Comparison of ENCODE assay signal across 20 cellular contexts in the genomic region with DNA sequence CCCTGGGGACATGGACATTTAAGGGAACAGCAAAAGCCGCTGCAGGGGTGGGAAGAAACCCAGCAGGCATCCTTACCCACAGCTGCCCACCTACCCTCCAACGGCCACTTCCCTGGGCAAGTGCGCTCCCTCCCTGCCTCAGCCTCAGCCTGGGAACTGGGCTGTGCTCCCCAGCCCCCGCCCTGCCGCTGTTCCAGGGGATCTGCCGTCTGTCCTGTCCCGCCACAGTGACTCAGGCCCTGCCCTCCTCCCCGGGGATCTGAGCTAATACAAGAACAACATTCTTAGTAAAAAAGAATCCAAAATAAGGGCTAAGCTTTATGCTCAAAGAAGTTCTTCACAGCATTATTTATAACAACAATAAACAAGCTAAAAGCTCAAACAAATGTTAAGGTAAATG. TPM values are rescaled to one million over a fixed set of nuclear protein-coding genes. Genes with fewer than 3 reads are reported as not detected.
DNase-seq lines count a peak whose midpoint lies in the region; ATAC-seq and TF ChIP-seq lines count a peak whose summit lies in the region.
"Had no signal": no experiment of that assay in that cellular context is flagged by ENCODE, and none has a peak within 500 bp of the region (broad histone marks: within the 10 kb centered on the region; RNA-seq: fewer than 3 reads in every experiment).

No MANE protein-coding gene starts in this region.

- intact Hi-C loops in dendritic cell treated with granulocyte-macrophage colony-stimulating factor and Interleukin-4, amounts not matched to agents 40 ng/mL and 50 ng/mL, for 4 days (cut with micrococcal nuclease), result no loop called here

- H3K4me3 Mint-ChIP-seq in dendritic cell treated with granulocyte-macrophage colony-stimulating factor and Interleukin-4, amounts not matched to agents 40 ng/mL and 50 ng/mL, for 4 days, result no peak overlapping the region
- H3K4me3 Mint-ChIP-seq: CD4-positive, alpha-beta memory T cell had no signal

- H3K27me3 Mint-ChIP-seq in dendritic cell treated with granulocyte-macrophage colony-stimulating factor and Interleukin-4, amounts not matched to agents 40 ng/mL and 50 ng/mL, for 4 days, result peaks cover 26% of the 10 kb centered on the region

- ATAC-seq in HG02610 (IDR thresholded peaks at IDR 0.05; ENCODE audit: unreplicated experiment), result no peak
- ATAC-seq in GM18867 (IDR thresholded peaks at IDR 0.05; ENCODE audit: unreplicated experiment), result no peak
- ATAC-seq in GM21576 (IDR thresholded peaks at IDR 0.05; ENCODE audit: unreplicated experiment), result no peak
- ATAC-seq: upper lobe of right lung had no signal

- peak overlapping the region; percentile 38 for H3K27ac Mint-ChIP-seq in dendritic cell treated with granulocyte-macrophage colony-stimulating factor and Interleukin-4, amounts not matched to agents 40 ng/mL and 50 ng/mL, for 4 days

- H3K9me3 Mint-ChIP-seq in dendritic cell treated with granulocyte-macrophage colony-stimulating factor and Interleukin-4, amounts not matched to agents 40 ng/mL and 50 ng/mL, for 4 days, result no peaks in the 10 kb centered on the region
- H3K9me3 Mint-ChIP-seq: CD4-positive, alpha-beta memory T cell had no signal

- H3K36me3 ChIP-seq in KOPT-K1 (ENCODE audit: insufficient read depth, low read length), result no peaks in the 10 kb centered on the region
- H3K36me3 ChIP-seq: SJCRH30, upper lobe of right lung had no signal

- H3K4me1 Mint-ChIP-seq in dendritic cell treated with granulocyte-macrophage colony-stimulating factor and Interleukin-4, amounts not matched to agents 40 ng/mL and 50 ng/mL, for 4 days (ENCODE audit: low read depth), result peaks cover 6% of the 10 kb centered on the region

- no peak overlapping the region for H3K4me3 ChIP-seq in AG10803 (ENCODE audit: low read length)
- H3K4me3 ChIP-seq: SJCRH30, upper lobe of right lung had no signal

- no peaks in the 10 kb centered on the region for H3K27me3 ChIP-seq in layer of hippocampus (ENCODE audit: control insufficient read depth, insufficient read depth, low read length)
- H3K27me3 ChIP-seq: upper lobe of right lung had no signal

- DNase-seq in AG10803 (ENCODE audit: low read depth) (peak; percentile 24), occipital lobe (lab: John Stamatoyannopoulos, UW) (no peak)
- DNase-seq: CD4-positive, alpha-beta memory T cell; central memory CD4-positive, alpha-beta T cell; DMS79 treated with DMSO at 0.1 percent for 48 hours; effector memory CD4-positive, alpha-beta T cell; HCEC 1CT; kidney glomerular epithelial cell; NCI-H1105 treated with DMSO at 0.1 percent for 48 hours; NCI-H2107; SJCRH30; stimulated activated naive CD4-positive, alpha-beta T cell; T-helper 2 cell; upper lobe of right lung had no signal

- peak overlapping the region; percentile 98 for H3K27ac ChIP-seq in KOPT-K1 (ENCODE audit: low read depth, low read length, poor library complexity, severe bottlenecking)
- H3K27ac ChIP-seq in layer of hippocampus (ENCODE audit: low read depth, low read length), result peak overlapping the region; percentile 1
- H3K27ac ChIP-seq: SJCRH30, upper lobe of right lung had no signal

- no peaks in the 10 kb centered on the region for H3K9me3 ChIP-seq in KOPT-K1 (ENCODE audit: insufficient read depth, low read length, poor library complexity, severe bottlenecking)
- H3K9me3 ChIP-seq: SJCRH30, upper lobe of right lung had no signal

- no peaks in the 10 kb centered on the region for H3K36me3 Mint-ChIP-seq in dendritic cell treated with granulocyte-macrophage colony-stimulating factor and Interleukin-4, amounts not matched to agents 40 ng/mL and 50 ng/mL, for 4 days (ENCODE audit: low read depth)
- H3K36me3 Mint-ChIP-seq: CD4-positive, alpha-beta memory T cell had no signal

- TF ChIP-seq CTCF in AG10803 (conservative IDR thresholded peaks at IDR 0.05; ENCODE audit: low read length), result no peak

RNA-seq across cellular contexts. Expression of gene IQSEC1, which starts 7.4 kb away (rescaled TPM):
- 14.3 TPM for total RNA-seq in occipital lobe
